In the genomic region with DNA sequence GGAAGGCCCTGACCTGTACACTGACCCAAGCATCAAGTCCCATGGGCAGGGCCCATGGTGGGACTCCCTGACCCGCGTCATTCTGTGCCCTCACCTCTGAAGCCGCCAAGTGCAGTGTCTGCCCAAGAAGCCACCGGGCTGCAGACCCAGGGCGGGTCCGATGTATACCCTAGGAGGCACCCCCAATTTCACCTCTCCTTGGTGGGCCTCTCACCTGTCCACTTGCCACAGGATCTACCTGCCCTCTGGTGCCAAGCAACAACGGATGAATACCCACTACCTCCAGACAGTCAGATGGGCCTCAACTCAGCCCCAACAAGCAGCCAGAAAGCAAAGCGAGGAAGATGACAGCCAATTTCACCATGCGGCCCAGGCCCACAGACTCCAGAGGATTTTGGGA, we compare ENCODE assay signal across 1 cellular context.
TF ChIP-seq lines count a peak whose summit lies in the region.

No MANE protein-coding gene starts in this region.

TF ChIP-seq in WTC11, 78 proteins besides CTCF, POLR2A, EP300 and RAD21 (continued from another document):
- TF ChIP-seq, protein P1, sequence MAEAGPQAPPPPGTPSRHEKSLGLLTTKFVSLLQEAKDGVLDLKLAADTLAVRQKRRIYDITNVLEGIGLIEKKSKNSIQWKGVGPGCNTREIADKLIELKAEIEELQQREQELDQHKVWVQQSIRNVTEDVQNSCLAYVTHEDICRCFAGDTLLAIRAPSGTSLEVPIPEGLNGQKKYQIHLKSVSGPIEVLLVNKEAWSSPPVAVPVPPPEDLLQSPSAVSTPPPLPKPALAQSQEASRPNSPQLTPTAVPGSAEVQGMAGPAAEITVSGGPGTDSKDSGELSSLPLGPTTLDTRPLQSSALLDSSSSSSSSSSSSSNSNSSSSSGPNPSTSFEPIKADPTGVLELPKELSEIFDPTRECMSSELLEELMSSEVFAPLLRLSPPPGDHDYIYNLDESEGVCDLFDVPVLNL (CRISPR knock-in tag; IDR thresholded peaks at IDR 0.05; ENCODE audit: borderline replicate concordance, low read depth) = no peak
- no peak for TF ChIP-seq SMAD3 (CRISPR knock-in tag; IDR thresholded peaks at IDR 0.05; ENCODE audit: borderline replicate concordance)
- TF ChIP-seq NR3C1 (CRISPR knock-in tag; conservative IDR thresholded peaks at IDR 0.05; ENCODE audit: low read depth) = no peak
- TF ChIP-seq, protein P2, sequence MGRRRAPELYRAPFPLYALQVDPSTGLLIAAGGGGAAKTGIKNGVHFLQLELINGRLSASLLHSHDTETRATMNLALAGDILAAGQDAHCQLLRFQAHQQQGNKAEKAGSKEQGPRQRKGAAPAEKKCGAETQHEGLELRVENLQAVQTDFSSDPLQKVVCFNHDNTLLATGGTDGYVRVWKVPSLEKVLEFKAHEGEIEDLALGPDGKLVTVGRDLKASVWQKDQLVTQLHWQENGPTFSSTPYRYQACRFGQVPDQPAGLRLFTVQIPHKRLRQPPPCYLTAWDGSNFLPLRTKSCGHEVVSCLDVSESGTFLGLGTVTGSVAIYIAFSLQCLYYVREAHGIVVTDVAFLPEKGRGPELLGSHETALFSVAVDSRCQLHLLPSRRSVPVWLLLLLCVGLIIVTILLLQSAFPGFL (CRISPR knock-in tag; IDR thresholded peaks at IDR 0.05; ENCODE audit: borderline replicate concordance) = no peak
- no peak for TF ChIP-seq RORB (CRISPR knock-in tag; IDR thresholded peaks at IDR 0.05)
- TF ChIP-seq JUN (CRISPR knock-in tag; IDR thresholded peaks at IDR 0.05) = no peak
- TF ChIP-seq SP1 (CRISPR knock-in tag; conservative IDR thresholded peaks at IDR 0.05) = no peak
- TF ChIP-seq, protein P3, sequence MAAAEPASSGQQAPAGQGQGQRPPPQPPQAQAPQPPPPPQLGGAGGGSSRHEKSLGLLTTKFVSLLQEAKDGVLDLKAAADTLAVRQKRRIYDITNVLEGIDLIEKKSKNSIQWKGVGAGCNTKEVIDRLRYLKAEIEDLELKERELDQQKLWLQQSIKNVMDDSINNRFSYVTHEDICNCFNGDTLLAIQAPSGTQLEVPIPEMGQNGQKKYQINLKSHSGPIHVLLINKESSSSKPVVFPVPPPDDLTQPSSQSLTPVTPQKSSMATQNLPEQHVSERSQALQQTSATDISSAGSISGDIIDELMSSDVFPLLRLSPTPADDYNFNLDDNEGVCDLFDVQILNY (CRISPR knock-in tag; IDR thresholded peaks at IDR 0.05) = no peak
- TF ChIP-seq CBFB (CRISPR knock-in tag; IDR thresholded peaks at IDR 0.05; ENCODE audit: low read depth) = no peak
- TF ChIP-seq NFATC4 (CRISPR knock-in tag; IDR thresholded peaks at IDR 0.05) = no peak
- no peak for TF ChIP-seq RELA (CRISPR knock-in tag; IDR thresholded peaks at IDR 0.05; ENCODE audit: borderline replicate concordance)
